13 cellular contexts compared by ENCODE assay signal in the genomic region with DNA sequence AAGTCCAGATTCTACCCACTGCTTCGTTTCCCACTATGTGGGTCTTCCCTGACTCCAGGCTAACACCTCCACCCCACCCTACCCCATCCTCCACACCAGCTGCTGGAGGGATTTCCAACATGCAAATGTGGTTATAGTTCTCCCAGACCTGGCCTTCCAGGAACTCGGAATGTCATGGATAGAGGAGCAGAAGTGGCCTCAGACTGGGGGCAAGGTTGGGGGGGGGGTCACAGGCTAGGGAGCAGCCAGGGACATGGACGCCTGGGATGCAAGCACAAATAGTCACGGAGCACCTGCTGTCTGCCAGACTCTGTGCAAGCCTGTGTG. TPM values are rescaled to one million over a fixed set of nuclear protein-coding genes. Genes with fewer than 3 reads are reported as not detected.
DNase-seq lines count a peak whose midpoint lies in the region; ATAC-seq, FAIRE-seq and TF ChIP-seq lines count a peak whose summit lies in the region.
"Had no signal": no experiment of that assay in that cellular context is flagged by ENCODE, and none has a peak within 500 bp of the region (broad histone marks: within the 10 kb centered on the region; RNA-seq: fewer than 3 reads in every experiment).

No MANE protein-coding gene starts in this region.

- TF ChIP-seq CTCF in BE2C (IDR thresholded peaks at IDR 0.05; ENCODE audit: low read depth, low read length): no peak
- TF ChIP-seq CTCF in GM23338 (conservative IDR thresholded peaks at IDR 0.05; ENCODE audit: low read depth in 2 of 2): no peak
- no peak for TF ChIP-seq CTCF in astrocyte (IDR thresholded peaks at IDR 0.05; ENCODE audit: insufficient read depth, low read depth, low read length)
- no peak for TF ChIP-seq CTCF in nephron (IDR thresholded peaks at IDR 0.05; ENCODE audit: unreplicated experiment in 3 of 3)

- H3K79me2 ChIP-seq in GM23338 (replicated peaks; ENCODE audit: insufficient read depth) (0 out of 2 replicates have a peak, but pooled peaks cover 4% of the 10 kb centered on the region), astrocyte (ENCODE audit: insufficient read depth, low read length) (peaks cover 27% of the 10 kb centered on the region)

- H3F3A ChIP-seq in GM23338 (replicated peaks; ENCODE audit: low read depth): peaks cover 17% of the 10 kb centered on the region; the same call in 1 of the 2 replicates

- H3K27ac Mint-ChIP-seq in GM23338: no peak overlapping the region
- peak overlapping the region; percentile 63 for H3K27ac Mint-ChIP-seq in astrocyte (ENCODE audit: unreplicated experiment)
- H3K27ac Mint-ChIP-seq in nephron: peak overlapping the region; percentile 19 to 47 (median 37)
- H3K27ac Mint-ChIP-seq: activated CD8-positive, alpha-beta T cell treated with anti-CD3 and anti-CD28 coated beads for 36 hours had no signal

- no peaks in the 10 kb centered on the region for H3K9me2 ChIP-seq in GM23338 (ENCODE audit: insufficient read depth)

- H3K4me3 Mint-ChIP-seq in GM23338: peak overlapping the region; percentile 84; the same call in 1 of the 3 replicates
- H3K4me3 Mint-ChIP-seq in astrocyte (ENCODE audit: unreplicated experiment): no peak overlapping the region
- peak overlapping the region; percentile 74 to 82 (median 75) for H3K4me3 Mint-ChIP-seq in nephron

- H3K36me3 ChIP-seq in BE2C (no peaks in the 10 kb centered on the region), GM23338 (ENCODE audit: insufficient read depth) (no peaks in the 10 kb centered on the region), astrocyte (ENCODE audit: insufficient read depth, low read length) (no peaks in the 10 kb centered on the region)

- peaks cover 48% of the 10 kb centered on the region for H3K4me1 Mint-ChIP-seq in GM23338
- H3K4me1 Mint-ChIP-seq in astrocyte (ENCODE audit: low read depth, unreplicated experiment): peaks cover 42% of the 10 kb centered on the region
- H3K4me1 Mint-ChIP-seq in nephron: peaks cover 57% of the 10 kb centered on the region

- H3K4me3 ChIP-seq in BE2C (ENCODE audit: low read depth, low read length): peak overlapping the region; percentile 64
- H3K4me3 ChIP-seq in GM23338: no peak overlapping the region; the same call in 1 of the 2 replicates
- H3K4me3 ChIP-seq in astrocyte (ENCODE audit: insufficient read depth, low read depth, low read length): no peak overlapping the region

- H3K9me3 Mint-ChIP-seq in GM23338 (peaks cover 3% of the 10 kb centered on the region; the same call in 1 of the 3 replicates), astrocyte (ENCODE audit: unreplicated experiment) (no peaks in the 10 kb centered on the region), nephron (no peaks in the 10 kb centered on the region)
- H3K9me3 Mint-ChIP-seq: activated CD8-positive, alpha-beta T cell treated with anti-CD3 and anti-CD28 coated beads for 36 hours had no signal

- H3K27me3 ChIP-seq in BE2C: no peaks in the 10 kb centered on the region
- no peaks in the 10 kb centered on the region for H3K27me3 ChIP-seq in GM23338 (ENCODE audit: insufficient read depth)
- no peaks in the 10 kb centered on the region for H3K27me3 ChIP-seq in astrocyte (ENCODE audit: insufficient read depth, low read length)

- ATAC-seq in GM23338 (no peak), GM18502 (IDR thresholded peaks at IDR 0.05; ENCODE audit: poor library complexity, unreplicated experiment) (no peak)
- ATAC-seq: activated CD8-positive, alpha-beta T cell treated with anti-CD3 and anti-CD28 coated beads for 36 hours; Right ventricle myocardium inferior had no signal

- H3K27me3 Mint-ChIP-seq in GM23338 (ENCODE audit: insufficient read depth, low read depth, poor library complexity) (peaks cover 24% of the 10 kb centered on the region), astrocyte (ENCODE audit: low read depth, unreplicated experiment) (no peaks in the 10 kb centered on the region), nephron (ENCODE audit: low read depth) (peaks cover 7% of the 10 kb centered on the region)
- H3K27me3 Mint-ChIP-seq: activated CD8-positive, alpha-beta T cell treated with anti-CD3 and anti-CD28 coated beads for 36 hours had no signal

- H3K4me2 ChIP-seq in GM23338: no peak overlapping the region
- peak overlapping the region; percentile 90 for H3K4me2 ChIP-seq in astrocyte (ENCODE audit: low read length)

- DNase-seq in BE2C (no peak), GM23338 (ENCODE audit: low spot score) (no peak), astrocyte (ENCODE audit: low read depth) (no peak), T-helper 9 cell (no peak), kidney glomerular epithelial cell (lab: John Stamatoyannopoulos, UW) (no peak), inferior parietal cortex (ENCODE audit: extremely low spot score) (no peak)
- DNase-seq: activated CD8-positive, alpha-beta T cell treated with anti-CD3 and anti-CD28 coated beads for 36 hours; NCI-H2029 treated with DMSO at 0.1 percent for 48 hours had no signal

- FAIRE-seq in astrocyte (lab: Jason Lieb, UNC): no peak
- FAIRE-seq: colon, G401.6 had no signal

- H3K36me3 Mint-ChIP-seq in GM23338 (ENCODE audit: low read depth) (no peaks in the 10 kb centered on the region; the same call in 2 of the 3 replicates), astrocyte (ENCODE audit: low read depth, unreplicated experiment) (peaks cover 2% of the 10 kb centered on the region), nephron (ENCODE audit: low read depth) (no peaks in the 10 kb centered on the region)

- no peak overlapping the region for H2AFZ ChIP-seq in GM23338
- no peak overlapping the region for H2AFZ ChIP-seq in astrocyte (ENCODE audit: low read depth, low read length)

- no peaks in the 10 kb centered on the region; the same call in 1 of the 2 replicates for H4K20me1 ChIP-seq in GM23338 (replicated peaks; ENCODE audit: insufficient read depth)
- peaks cover 4% of the 10 kb centered on the region for H4K20me1 ChIP-seq in astrocyte (ENCODE audit: insufficient read depth, low read length)

- H3K9ac ChIP-seq in astrocyte (ENCODE audit: low read length): peak overlapping the region; percentile 78

- H3K27ac ChIP-seq in GM23338 (ENCODE audit: low read depth) (no peak overlapping the region), astrocyte (ENCODE audit: low read depth, low read length) (peak overlapping the region; percentile 88)

- H3K4me1 ChIP-seq in BE2C (peaks cover 20% of the 10 kb centered on the region), GM23338 (ENCODE audit: insufficient read depth) (peaks cover 28% of the 10 kb centered on the region), astrocyte (ENCODE audit: insufficient read depth, low read length) (peaks cover 65% of the 10 kb centered on the region)

- no peaks in the 10 kb centered on the region for H3K9me3 ChIP-seq in BE2C
- no peaks in the 10 kb centered on the region for H3K9me3 ChIP-seq in astrocyte (ENCODE audit: insufficient read depth, low read depth, low read length)

TF ChIP-seq in GM23338, 12 proteins besides CTCF, POLR2A, EP300 and RAD21 (continues in another document):
- TF ChIP-seq ZNF114 (CRISPR knock-in tag; IDR thresholded peaks at IDR 0.05): no peak
- no peak for TF ChIP-seq JUNB (IDR thresholded peaks at IDR 0.05; ENCODE audit: unreplicated experiment)
- TF ChIP-seq, protein P1, sequence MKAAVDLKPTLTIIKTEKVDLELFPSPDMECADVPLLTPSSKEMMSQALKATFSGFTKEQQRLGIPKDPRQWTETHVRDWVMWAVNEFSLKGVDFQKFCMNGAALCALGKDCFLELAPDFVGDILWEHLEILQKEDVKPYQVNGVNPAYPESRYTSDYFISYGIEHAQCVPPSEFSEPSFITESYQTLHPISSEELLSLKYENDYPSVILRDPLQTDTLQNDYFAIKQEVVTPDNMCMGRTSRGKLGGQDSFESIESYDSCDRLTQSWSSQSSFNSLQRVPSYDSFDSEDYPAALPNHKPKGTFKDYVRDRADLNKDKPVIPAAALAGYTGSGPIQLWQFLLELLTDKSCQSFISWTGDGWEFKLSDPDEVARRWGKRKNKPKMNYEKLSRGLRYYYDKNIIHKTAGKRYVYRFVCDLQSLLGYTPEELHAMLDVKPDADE (IDR thresholded peaks at IDR 0.05): no peak

RNA-seq across cellular contexts. Expression of a gene that starts 2.0 kb away (rescaled TPM):
- 11.6 TPM for polyA plus RNA-seq in BE2C (2012; ENCODE audit: insufficient read depth, insufficient read length, low read depth)
- 7.1 and 8.7 TPM in 2 replicates for total RNA-seq in GM23338 (2014; rRNA removed; shearing (Covaris generic))
- 4.3 TPM in 2 replicates for polyA plus RNA-seq in GM23338 (2016; fragmentation: Nextera tagmentation; extraction: Ambion mirVana)
- 3.8 and 5.1 TPM in 2 replicates for total RNA-seq in astrocyte

RNA-seq across cellular contexts. Expression of a gene that starts 25.4 kb away (rescaled TPM):
- polyA plus RNA-seq in BE2C (2012; ENCODE audit: insufficient read depth, insufficient read length, low read depth): 0.26 TPM
- 0.19 and 2.2 TPM in 2 replicates for total RNA-seq in GM23338 (2014; rRNA removed; shearing (Covaris generic))
- polyA plus RNA-seq in GM23338 (2016; fragmentation: Nextera tagmentation; extraction: Ambion mirVana): 0.17 and 0.31 TPM in 2 replicates
- total RNA-seq in astrocyte: not detected in 2 replicates

RNA-seq across cellular contexts. Expression of a gene that starts 44.8 kb away (rescaled TPM):
- 13.3 TPM for polyA plus RNA-seq in BE2C (2012; ENCODE audit: insufficient read depth, insufficient read length, low read depth)
- 34.6 and 42.8 TPM in 2 replicates for total RNA-seq in GM23338 (2014; rRNA removed; shearing (Covaris generic))
- polyA plus RNA-seq in GM23338 (2016; fragmentation: Nextera tagmentation; extraction: Ambion mirVana): 28.1 and 35.5 TPM in 2 replicates
- 44.5 and 46.7 TPM in 2 replicates for total RNA-seq in astrocyte
